16 cellular contexts compared by ENCODE assay signal in genomic region chr4:28313729-28314713, GRCh38.
"Had no signal": no experiment of that assay in that cellular context is flagged by ENCODE, and none has a peak within 500 bp of the region (broad histone marks: within the 10 kb centered on the region; RNA-seq: fewer than 3 reads in every experiment).

No MANE protein-coding gene starts in this region.

- ATAC-seq: esophagus mucosa, left colon had no signal

- H3K27me3 ChIP-seq: brain microvascular endothelial cell, stomach had no signal

- H3K36me3 ChIP-seq: brain microvascular endothelial cell, stomach, thoracic aorta had no signal

- H3K9me3 ChIP-seq: thoracic aorta had no signal

- DNase-seq: activated CD4-positive, alpha-beta memory T cell treated with anti-CD3 and anti-CD28 coated beads, Interleukin-2, amount 10 ng/mL, durations not matched to agents 7 days and 5 days; activated gamma-delta T cell treated with Interleukin-2 at 50 U/mL for 16 hours; activated naive CD8-positive, alpha-beta T cell treated with anti-CD3 and anti-CD28 coated beads for 36 hours; activated T-cell treated with anti-CD3 and anti-CD28 coated beads, Interleukin-2, amount 50 U/mL, for 48 hours; brain microvascular endothelial cell; dermis blood vessel endothelial cell; endodermal cell; glutamatergic neuron; immature natural killer cell; left colon; occipital lobe; stimulated activated CD4-positive, alpha-beta T cell treated with anti-CD3 and anti-CD28 coated beads, Interleukin-15, amount 100 ng/mL, for 24 hours; stomach; T-helper 9 cell had no signal

- H3K27ac ChIP-seq: brain microvascular endothelial cell, stomach, thoracic aorta had no signal

- H3K4me3 ChIP-seq: stomach, thoracic aorta had no signal
